In genomic region chr1:10472220-10473144, GRCh38 we compare ENCODE assay signal across 1 cellular context.
TF ChIP-seq lines count a peak whose summit lies in the region.

TSS of gene DFFA (minus strand) at chr1:10472529. CDS start at chr1:10472458, 71 bp downstream.

TF ChIP-seq in HepG2, 621 proteins besides CTCF, POLR2A, EP300 and RAD21 (continued from another document and continues in another):
- TF ChIP-seq ZNF33B (CRISPR knock-in tag; IDR thresholded peaks at IDR 0.05) (no peak), ZNF3 (CRISPR knock-in tag; IDR thresholded peaks at IDR 0.05) (no peak), FOXA1 (IDR thresholded peaks at IDR 0.05) (no peak), FOXA1 (CRISPR knock-in tag; IDR thresholded peaks at IDR 0.05) (no peak), MLX (CRISPR knock-in tag; IDR thresholded peaks at IDR 0.05) (peak; percentile 54; the same call in 1 of the 2 replicates), TRIM24 (CRISPR knock-in tag; IDR thresholded peaks at IDR 0.05) (no peak), ZBTB8A (CRISPR knock-in tag; IDR thresholded peaks at IDR 0.05; ENCODE audit: borderline replicate concordance, low read depth) (no peak), ZGPAT (CRISPR knock-in tag; IDR thresholded peaks at IDR 0.05) (peak; percentile 86), SMARCC2 (IDR thresholded peaks at IDR 0.05) (0 out of 2 replicates have a peak, but pooled peaks have one; percentile 19), ZNF792 (CRISPR knock-in tag; IDR thresholded peaks at IDR 0.05) (peak; percentile 68; the same call in 1 of the 2 replicates), HHEX (CRISPR knock-in tag; IDR thresholded peaks at IDR 0.05) (no peak), ZNF83 (CRISPR knock-in tag; IDR thresholded peaks at IDR 0.05; ENCODE audit: borderline replicate concordance) (peak; percentile 76; the same call in 1 of the 2 replicates), SRY (CRISPR knock-in tag; IDR thresholded peaks at IDR 0.05) (peak; percentile 61; the same call in 1 of the 2 replicates), ZC3H13 (CRISPR knock-in tag; IDR thresholded peaks at IDR 0.05) (no peak; the same call in 1 of the 2 replicates), ZNF468 (CRISPR knock-in tag; IDR thresholded peaks at IDR 0.05) (no peak), ZNF850 (CRISPR knock-in tag; conservative IDR thresholded peaks at IDR 0.05) (no peak), RELA (CRISPR knock-in tag; IDR thresholded peaks at IDR 0.05) (peak; percentile 59; the same call in 1 of the 2 replicates), NR2F2 (IDR thresholded peaks at IDR 0.05; ENCODE audit: borderline replicate concordance, low read depth) (no peak), HNRNPK (IDR thresholded peaks at IDR 0.05; ENCODE audit: low read depth, low read length, poor library complexity, severe bottlenecking) (no peak), NPAS2 (CRISPR knock-in tag; IDR thresholded peaks at IDR 0.05; ENCODE audit: borderline replicate concordance) (no peak), ZNF503 (CRISPR knock-in tag; IDR thresholded peaks at IDR 0.05) (no peak), GMEB2 (CRISPR knock-in tag; IDR thresholded peaks at IDR 0.05; ENCODE audit: low read depth) (peak; percentile 76), ZNF761 (CRISPR knock-in tag; conservative IDR thresholded peaks at IDR 0.05) (no peak), ZNF10 (CRISPR knock-in tag; IDR thresholded peaks at IDR 0.05; ENCODE audit: borderline replicate concordance, low read depth) (no peak), ZNF557 (CRISPR knock-in tag; IDR thresholded peaks at IDR 0.05) (no peak), KMT2B (CRISPR knock-in tag; IDR thresholded peaks at IDR 0.05) (peak; percentile 97), PAX8 (CRISPR knock-in tag; IDR thresholded peaks at IDR 0.05; ENCODE audit: borderline replicate concordance) (no peak), PHF5A (CRISPR knock-in tag; IDR thresholded peaks at IDR 0.05; ENCODE audit: low read depth, unreplicated experiment) (no peak), MNT (IDR thresholded peaks at IDR 0.05) (peak; percentile 92), SIX4 (CRISPR knock-in tag; IDR thresholded peaks at IDR 0.05) (peak; percentile 78; the same call in 1 of the 2 replicates), GATA4 (IDR thresholded peaks at IDR 0.05; ENCODE audit: borderline replicate concordance, low read depth) (peak; percentile 27; the same call in 1 of the 2 replicates), KLF6 (CRISPR knock-in tag; IDR thresholded peaks at IDR 0.05) (peak; percentile 82; the same call in 1 of the 2 replicates), ZNF354B (CRISPR knock-in tag; IDR thresholded peaks at IDR 0.05) (no peak), GTF3A (CRISPR knock-in tag; conservative IDR thresholded peaks at IDR 0.05) (no peak), TBX2 (CRISPR knock-in tag; IDR thresholded peaks at IDR 0.05; ENCODE audit: borderline replicate concordance) (peak; percentile 80; the same call in 1 of the 2 replicates), POLR2AphosphoS2 (IDR thresholded peaks at IDR 0.05; ENCODE audit: low read depth, low read length) (no peak), SMAD9 (CRISPR knock-in tag; IDR thresholded peaks at IDR 0.05) (0 out of 2 replicates have a peak, but pooled peaks have one; percentile 33), MYNN (CRISPR knock-in tag; IDR thresholded peaks at IDR 0.05; ENCODE audit: low read depth) (no peak), PAXIP1 (CRISPR knock-in tag; conservative IDR thresholded peaks at IDR 0.05) (no peak; the same call in 1 of the 2 replicates), ZKSCAN5 (CRISPR knock-in tag; IDR thresholded peaks at IDR 0.05) (no peak), NFRKB (IDR thresholded peaks at IDR 0.05) (no peak), ZNF615 (CRISPR knock-in tag; IDR thresholded peaks at IDR 0.05; ENCODE audit: borderline replicate concordance) (no peak), MZF1 (CRISPR knock-in tag; IDR thresholded peaks at IDR 0.05; ENCODE audit: borderline replicate concordance) (no peak), GZF1 (CRISPR knock-in tag; IDR thresholded peaks at IDR 0.05) (no peak), ATF7 (IDR thresholded peaks at IDR 0.05) (no peak), ATF7 (CRISPR knock-in tag; IDR thresholded peaks at IDR 0.05) (no peak), KLF13 (CRISPR knock-in tag; IDR thresholded peaks at IDR 0.05) (no peak; the same call in 1 of the 2 replicates), TRAFD1 (CRISPR knock-in tag; IDR thresholded peaks at IDR 0.05; ENCODE audit: borderline replicate concordance) (peak; percentile 51; the same call in 1 of the 2 replicates), CSRNP2 (CRISPR knock-in tag; conservative IDR thresholded peaks at IDR 0.05; ENCODE audit: low read depth) (no peak), ZNF484 (CRISPR knock-in tag; IDR thresholded peaks at IDR 0.05; ENCODE audit: borderline replicate concordance, low read depth) (no peak), IRF1 (CRISPR knock-in tag; IDR thresholded peaks at IDR 0.05; ENCODE audit: low read depth) (no peak), CBX2 (IDR thresholded peaks at IDR 0.05; ENCODE audit: low read depth, low read length) (no peak), CBX2 (CRISPR knock-in tag; IDR thresholded peaks at IDR 0.05; ENCODE audit: low read depth) (no peak), HMGXB4 (CRISPR knock-in tag; IDR thresholded peaks at IDR 0.05; ENCODE audit: borderline replicate concordance in 1 of 2, low read depth in 1 of 2) (peak; percentile 57 to 79), ZBTB7B (CRISPR knock-in tag; IDR thresholded peaks at IDR 0.05) (peak; percentile 98)
